24 cellular contexts compared by ENCODE assay signal in the genomic region with DNA sequence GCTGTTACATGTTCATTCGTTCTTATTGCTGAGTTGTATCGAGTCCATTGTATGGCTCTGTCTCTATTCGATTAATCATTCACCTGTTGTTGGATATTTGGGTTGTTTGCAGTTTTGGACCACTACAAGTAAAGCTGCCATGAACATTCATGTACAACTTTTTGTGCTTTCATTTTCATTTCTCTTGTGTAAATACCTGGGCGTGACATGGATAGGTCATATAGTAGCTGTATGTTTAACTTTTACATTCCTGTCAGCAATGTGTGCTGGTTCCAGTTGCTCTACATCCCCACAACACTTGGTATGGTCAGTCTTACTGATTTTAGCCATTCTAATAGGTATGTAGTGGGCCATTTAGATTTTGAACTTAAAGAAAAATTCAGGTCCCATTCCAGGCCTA.
"Had no signal": no experiment of that assay in that cellular context is flagged by ENCODE, and none has a peak within 500 bp of the region (broad histone marks: within the 10 kb centered on the region; RNA-seq: fewer than 3 reads in every experiment).

No MANE protein-coding gene starts in this region.

- ATAC-seq: right cardiac atrium; stimulated activated effector memory CD8-positive, alpha-beta T cell treated with anti-CD3 and anti-CD28 coated beads, Interleukin-12 subunit alpha, Interleukin-12 subunit beta, amount 100 ng/mL, for 72 hours had no signal

- H3K27ac Mint-ChIP-seq: naive thymus-derived CD4-positive, alpha-beta T cell; natural killer cell; nephron; neural progenitor cell; progenitor cell of endocrine pancreas; stimulated activated effector memory CD8-positive, alpha-beta T cell treated with anti-CD3 and anti-CD28 coated beads, Interleukin-12 subunit alpha, Interleukin-12 subunit beta, amount 100 ng/mL, for 72 hours; stimulated activated naive B cell treated with anti-CD40 and anti-IgM and Interleukin-4, amounts not matched to agents 10 μg/mL and 1 μg/mL and 100 μg/mL, for 72 hours; stimulated activated naive CD8-positive, alpha-beta T cell treated with anti-CD3 and anti-CD28 coated beads, Interleukin-15, Interleukin-2, amounts not matched to agents 100 ng/mL and 50 ng/mL, for 24 hours had no signal

- H3K79me2 ChIP-seq: parathyroid adenoma had no signal

- H3K27ac ChIP-seq: neural progenitor cell, ovary, parathyroid adenoma, psoas muscle, right lobe of liver, sigmoid colon, spleen, stomach, thoracic aorta, thyroid gland, tibial nerve, upper lobe of right lung, uterus had no signal

- H3K9ac ChIP-seq: neural progenitor cell, parathyroid adenoma had no signal

- H3K36me3 Mint-ChIP-seq: natural killer cell; neural progenitor cell; stimulated activated effector memory CD8-positive, alpha-beta T cell treated with anti-CD3 and anti-CD28 coated beads, Interleukin-12 subunit alpha, Interleukin-12 subunit beta, amount 100 ng/mL, for 72 hours; stimulated activated naive B cell treated with anti-CD40 and anti-IgM and Interleukin-4, amounts not matched to agents 10 μg/mL and 1 μg/mL and 100 μg/mL, for 72 hours had no signal

- H3K9me3 Mint-ChIP-seq: neural progenitor cell; stimulated activated effector memory CD8-positive, alpha-beta T cell treated with anti-CD3 and anti-CD28 coated beads, Interleukin-12 subunit alpha, Interleukin-12 subunit beta, amount 100 ng/mL, for 72 hours; stimulated activated naive B cell treated with anti-CD40 and anti-IgM and Interleukin-4, amounts not matched to agents 10 μg/mL and 1 μg/mL and 100 μg/mL, for 72 hours; stimulated activated naive CD8-positive, alpha-beta T cell treated with anti-CD3 and anti-CD28 coated beads, Interleukin-15, Interleukin-2, amounts not matched to agents 100 ng/mL and 50 ng/mL, for 24 hours had no signal

- H3K4me2 ChIP-seq: neural progenitor cell, smooth muscle cell had no signal

- H3K9me3 ChIP-seq: ovary, psoas muscle, right lobe of liver, sigmoid colon, spleen, stomach, thoracic aorta, thyroid gland, upper lobe of right lung, uterus had no signal

- DNase-seq: natural killer cell; occipital lobe; posterior cingulate gyrus; sigmoid colon; spleen; stimulated activated naive B cell treated with anti-CD40 and anti-IgM and Interleukin-4, amounts not matched to agents 10 μg/mL and 1 μg/mL and 100 μg/mL, for 72 hours; uterus had no signal

- H3K4me1 Mint-ChIP-seq: natural killer cell; nephron; stimulated activated effector memory CD8-positive, alpha-beta T cell treated with anti-CD3 and anti-CD28 coated beads, Interleukin-12 subunit alpha, Interleukin-12 subunit beta, amount 100 ng/mL, for 72 hours; stimulated activated naive B cell treated with anti-CD40 and anti-IgM and Interleukin-4, amounts not matched to agents 10 μg/mL and 1 μg/mL and 100 μg/mL, for 72 hours had no signal

- H3K4me1 ChIP-seq: neural progenitor cell, parathyroid adenoma, psoas muscle, right lobe of liver, sigmoid colon, spleen, thyroid gland, tibial nerve, upper lobe of right lung, uterus had no signal

- H3K4me3 ChIP-seq: neural progenitor cell, ovary, psoas muscle, right lobe of liver, sigmoid colon, smooth muscle cell, spleen, stomach, thoracic aorta, thyroid gland, tibial nerve, upper lobe of right lung, uterus had no signal

- H3K4me3 Mint-ChIP-seq: naive thymus-derived CD4-positive, alpha-beta T cell; natural killer cell; nephron; neural progenitor cell; stimulated activated effector memory CD8-positive, alpha-beta T cell treated with anti-CD3 and anti-CD28 coated beads, Interleukin-12 subunit alpha, Interleukin-12 subunit beta, amount 100 ng/mL, for 72 hours; stimulated activated naive B cell treated with anti-CD40 and anti-IgM and Interleukin-4, amounts not matched to agents 10 μg/mL and 1 μg/mL and 100 μg/mL, for 72 hours; stimulated activated naive CD8-positive, alpha-beta T cell treated with anti-CD3 and anti-CD28 coated beads, Interleukin-15, Interleukin-2, amounts not matched to agents 100 ng/mL and 50 ng/mL, for 24 hours had no signal

- H3K27me3 Mint-ChIP-seq: progenitor cell of endocrine pancreas; stimulated activated naive CD8-positive, alpha-beta T cell treated with anti-CD3 and anti-CD28 coated beads, Interleukin-15, Interleukin-2, amounts not matched to agents 100 ng/mL and 50 ng/mL, for 24 hours had no signal

- H3K36me3 ChIP-seq: ovary, right lobe of liver, sigmoid colon, spleen, stomach, thoracic aorta, thyroid gland, tibial nerve, upper lobe of right lung, uterus had no signal

- H2AFZ ChIP-seq: neural progenitor cell, parathyroid adenoma had no signal

- H3K27me3 ChIP-seq: neural progenitor cell, ovary, right lobe of liver, sigmoid colon, spleen, stomach, thyroid gland, tibial nerve, upper lobe of right lung, uterus had no signal
